Comparison of ENCODE assay signal across 8 cellular contexts in the genomic region with DNA sequence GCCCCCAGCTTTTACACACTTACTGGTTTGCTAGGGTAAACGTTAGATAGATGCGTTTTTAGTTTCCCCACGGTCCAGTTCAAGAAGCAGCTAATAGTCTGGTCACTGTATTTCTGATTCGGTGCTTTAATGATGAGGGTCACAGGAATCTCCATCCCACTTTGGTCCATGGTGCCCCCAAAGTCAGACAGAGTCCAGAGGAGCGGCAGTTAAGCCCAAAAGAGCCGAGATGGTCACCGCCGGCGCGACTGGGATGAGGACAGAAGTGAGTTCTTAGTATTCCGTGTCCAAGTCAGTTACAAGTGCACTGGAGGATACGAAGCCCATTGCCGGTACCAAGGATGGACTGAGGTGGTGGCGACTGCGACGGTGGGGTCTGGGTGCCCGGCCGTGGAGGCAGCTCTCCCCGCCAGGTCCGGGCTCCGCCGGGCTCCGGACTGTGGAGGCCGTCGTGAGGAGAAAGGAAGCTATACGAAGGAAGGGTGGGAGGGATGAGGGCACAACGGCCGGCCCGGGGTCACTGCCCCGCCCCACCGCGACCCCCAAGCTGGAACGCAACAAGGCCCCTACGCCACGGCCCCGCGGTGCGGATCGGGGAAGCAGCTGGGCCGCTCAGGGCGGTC. TPM values are rescaled to one million over a fixed set of nuclear protein-coding genes. Genes with fewer than 3 reads are reported as not detected.
A peak's percentile ranks its signal among the peaks of the same experiment; 100 is the strongest.
DNase-seq lines count a peak whose midpoint lies in the region; ATAC-seq lines count a peak whose summit lies in the region.

No MANE protein-coding gene starts in this region.

- H3K36me3 ChIP-seq in rectal smooth muscle tissue (ENCODE audit: control insufficient read depth, insufficient read depth, low read length): no peaks in the 10 kb centered on the region

- H3K9ac ChIP-seq in rectal smooth muscle tissue (ENCODE audit: low read length): peak overlapping the region; percentile 90

- DNase-seq in ELF-1 (ENCODE audit: low read depth, low spot score) (peak; percentile 72), Right ventricle myocardium inferior (ENCODE audit: missing footprints) (no peak), NCI-H1105 (lab: John Stamatoyannopoulos, UW) (no peak), KBM-7 (no peak)
- DNase-seq in activated T-cell treated with anti-CD3 and anti-CD28 coated beads, Interleukin-2, amount 50 U/mL, for 48 hours: peak; percentile 49 to 56

- peak overlapping the region; percentile 97 for H3K4me3 ChIP-seq in rectal smooth muscle tissue (ENCODE audit: low read length)

- in situ Hi-C loops in KBM-7 (cut with MboI; ENCODE audit: low pct_unique_long_range_greater_than_20kb, low sequenced_read_pairs): no loop called here

- peaks cover 2% of the 10 kb centered on the region for H3K4me1 ChIP-seq in rectal smooth muscle tissue (ENCODE audit: control insufficient read depth, insufficient read depth, low read length)

- no peaks in the 10 kb centered on the region for H3K27me3 Mint-ChIP-seq in IgD-negative memory B cell

- ATAC-seq in GM21529 (IDR thresholded peaks at IDR 0.05; ENCODE audit: unreplicated experiment) (peak; percentile 17), Right ventricle myocardium inferior (peak; percentile 27)

- intact Hi-C loops in Right ventricle myocardium inferior (cut with DNase I): loop anchor here (5.0 to 10.0 kb wide), 2 partner anchors 47 to 611 kb away; no protein-coding TSS in a partner anchor

- H3K27ac Mint-ChIP-seq in IgD-negative memory B cell: peak overlapping the region; percentile 95 to 99 (median 98)

- peaks cover 2% of the 10 kb centered on the region for H3K36me3 Mint-ChIP-seq in IgD-negative memory B cell

- H3K27me3 ChIP-seq in rectal smooth muscle tissue (ENCODE audit: control insufficient read depth, insufficient read depth, low read length): no peaks in the 10 kb centered on the region

- H3K27ac ChIP-seq in rectal smooth muscle tissue (ENCODE audit: low read depth, low read length): peak overlapping the region; percentile 97

- H3K4me3 Mint-ChIP-seq in IgD-negative memory B cell: peak overlapping the region; percentile 94 to 99 (median 98)

- no peaks in the 10 kb centered on the region for H3K9me3 Mint-ChIP-seq in IgD-negative memory B cell

- H3K4me1 Mint-ChIP-seq in IgD-negative memory B cell: peaks cover 40 to 67% (median 43%) of the 10 kb centered on the region in 3 donors

RNA-seq across cellular contexts. Expression of a gene that starts 0.7 kb away (rescaled TPM):
- polyA plus RNA-seq in IgD-negative memory B cell: 58.6 TPM
- 17.9 TPM for total RNA-seq in Right ventricle myocardium inferior

Comparison
In these comparisons a context has a peak if more than half of its experiments do, and no peak if none do; other contexts are left out.
1. DNase-seq: peak in ELF-1 (single experiment) and activated T-cell treated with anti-CD3 and anti-CD28 coated beads, Interleukin-2, amount 50 U/mL, for 48 hours (2 of 2); none in Right ventricle myocardium inferior (single experiment), NCI-H1105 (single experiment) and KBM-7 (single experiment).